11 cellular contexts compared by ENCODE assay signal in the genomic region with DNA sequence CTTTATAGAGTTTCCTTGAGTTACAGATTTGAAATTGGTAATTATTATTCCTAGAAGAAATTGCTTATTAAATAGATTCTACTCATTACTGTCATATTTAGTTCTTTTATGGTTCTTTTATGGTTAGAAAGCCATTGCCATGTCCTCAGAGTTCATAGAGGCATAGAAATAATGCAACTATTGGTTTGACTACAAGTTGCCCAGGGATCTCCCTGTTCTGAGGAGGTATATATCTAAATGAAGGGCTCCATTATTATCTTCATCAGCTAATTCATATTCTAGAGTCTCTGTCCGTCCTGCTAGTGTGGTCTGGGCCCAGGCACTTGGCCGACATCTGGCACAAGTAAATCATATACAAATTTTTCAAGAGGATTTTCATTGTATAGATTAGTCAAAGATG.
"Had no signal": no experiment of that assay in that cellular context is flagged by ENCODE, and none has a peak within 500 bp of the region (broad histone marks: within the 10 kb centered on the region; RNA-seq: fewer than 3 reads in every experiment).

No MANE protein-coding gene starts in this region.

- H3K4me3 Mint-ChIP-seq: GM23338, H9, HFFc6 had no signal

- H3K9me3 Mint-ChIP-seq: GM23338 had no signal

- H3K27ac ChIP-seq: GM23248 had no signal

- ATAC-seq: GM23338, HCT116 had no signal

- H3K4me1 Mint-ChIP-seq: GM23338, H9 had no signal

- H3K36me3 ChIP-seq: HAP-1 had no signal

- H3K4me1 ChIP-seq: HAP-1 had no signal

- DNase-seq: GM23248, GOT3, H7, H9, HCEC 1CT, HFFc6 had no signal

- H3K27ac Mint-ChIP-seq: GM23338, H9, HFFc6 had no signal

- H3K9ac ChIP-seq: GM23248 had no signal

- H3K9me3 ChIP-seq: HAP-1 had no signal

- H2AFZ ChIP-seq: GM23248, GM23338 had no signal

- H3K4me3 ChIP-seq: GM23248, GM23338, HAP-1 had no signal

- H3K4me2 ChIP-seq: GM23338 had no signal

- FAIRE-seq: H1, H54 had no signal
